8 cellular contexts compared by ENCODE assay signal in the genomic region with DNA sequence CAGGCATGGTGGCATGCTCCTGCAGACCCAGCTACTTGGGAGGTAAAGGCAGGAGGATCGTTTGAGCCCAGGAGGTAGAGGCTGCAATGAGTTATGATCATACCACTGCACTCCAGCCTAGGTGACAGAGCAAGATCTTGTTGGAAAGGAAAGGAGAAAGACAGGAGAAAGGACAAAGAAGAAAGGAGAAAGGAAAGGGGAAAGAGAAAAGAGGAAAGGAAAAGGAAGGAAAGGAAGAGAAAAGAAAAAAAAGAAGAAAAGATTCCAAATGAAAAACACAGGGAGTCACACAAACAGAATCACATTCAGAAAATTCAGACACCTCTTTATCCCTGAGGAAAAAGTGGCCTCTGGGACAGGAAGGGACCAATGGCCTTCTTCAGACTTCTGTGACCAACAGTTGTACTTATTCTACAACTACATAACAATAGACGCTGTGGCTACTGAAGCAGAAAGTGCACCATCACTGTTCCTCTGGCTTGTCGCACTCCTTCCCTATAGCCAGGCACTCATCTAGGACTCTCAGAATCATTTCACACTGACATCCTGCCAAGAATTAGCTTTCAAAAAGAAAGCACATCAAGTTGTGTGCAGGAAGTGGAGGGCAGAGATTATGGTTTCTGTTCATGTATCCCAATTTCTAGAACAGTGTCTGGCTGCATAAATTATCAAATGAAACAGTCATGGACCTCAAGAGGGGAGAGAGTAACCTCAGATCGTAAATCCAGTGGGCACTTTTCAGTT. TPM values are rescaled to one million over a fixed set of nuclear protein-coding genes. Genes with fewer than 3 reads are reported as not detected.
A peak's percentile ranks its signal among the peaks of the same experiment; 100 is the strongest.
DNase-seq lines count a peak whose midpoint lies in the region; ATAC-seq and TF ChIP-seq lines count a peak whose summit lies in the region.

No MANE protein-coding gene starts in this region.

- WGBS in testis, 2 donors: 56 to 60% methylated on average over 4 of the region's 4 CpGs

- peaks cover 0 to 30% (median 9%) of the 10 kb centered on the region in 3 donors for H3K36me3 Mint-ChIP-seq in CD8-positive, alpha-beta memory T cell

- no peaks in the 10 kb centered on the region for H3K9me3 ChIP-seq in CD8-positive, alpha-beta memory T cell (ENCODE audit: low read length)
- H3K9me3 ChIP-seq in testis: no peaks in the 10 kb centered on the region

- H3K4me3 Mint-ChIP-seq in CD8-positive, alpha-beta memory T cell: peak overlapping the region in 2 of 7 donors; percentile 38 to 53

- H3K27ac ChIP-seq in CD8-positive, alpha-beta memory T cell (ENCODE audit: low read depth, low read length): no peak overlapping the region
- H3K27ac ChIP-seq in testis: no peak overlapping the region

- H3K4me3 ChIP-seq in CD8-positive, alpha-beta memory T cell (ENCODE audit: low read length): no peak overlapping the region
- H3K4me3 ChIP-seq in testis (no peak overlapping the region), H7 (ENCODE audit: insufficient read depth, low read depth, low read length) (no peak overlapping the region)

- no peak for TF ChIP-seq POLR2A in testis (IDR thresholded peaks at IDR 0.05)

- DNase-seq in CD8-positive, alpha-beta memory T cell: no peak
- DNase-seq in GM19238 (ENCODE audit: insufficient read length, low spot score) (peak; percentile 21), astrocyte of the hippocampus (ENCODE audit: low read depth, low spot score) (peak; percentile 13), testis (no peak), cortex of kidney (lab: John Stamatoyannopoulos, UW) (no peak), H7 (no peak), NCI-H82 treated with DMSO at 0.1 percent for 48 hours (lab: John Stamatoyannopoulos, UW; ENCODE audit: unreplicated experiment) (no peak)

- no peaks in the 10 kb centered on the region for H3K27me3 ChIP-seq in CD8-positive, alpha-beta memory T cell (ENCODE audit: insufficient read depth, low read length, poor library complexity, severe bottlenecking)
- H3K27me3 ChIP-seq in testis (no peaks in the 10 kb centered on the region), H7 (ENCODE audit: control insufficient read depth, insufficient read depth, low read length) (no peaks in the 10 kb centered on the region)

- CTCF ChIA-PET in CD8-positive, alpha-beta memory T cell (lab: Charles Lee): no interaction called here

- intact Hi-C loops in testis (cut with DNase I; ENCODE audit: low total_unique reads): no loop called here

- ATAC-seq in HG03108 (IDR thresholded peaks at IDR 0.05; ENCODE audit: unreplicated experiment): peak; percentile 61

- POLR2A ChIA-PET in CD8-positive, alpha-beta memory T cell (lab: Charles Lee): no interaction called here

- peak overlapping the region; percentile 1 to 78 (median 38) for H3K27ac Mint-ChIP-seq in CD8-positive, alpha-beta memory T cell

- H3K27me3 Mint-ChIP-seq in CD8-positive, alpha-beta memory T cell: no peaks in the 10 kb centered on the region

- H3K4me1 Mint-ChIP-seq in CD8-positive, alpha-beta memory T cell: peaks cover 69 to 95% (median 94%) of the 10 kb centered on the region in 3 donors

- no peaks in the 10 kb centered on the region for H3K9me3 Mint-ChIP-seq in CD8-positive, alpha-beta memory T cell

- no peak for TF ChIP-seq CTCF in testis (IDR thresholded peaks at IDR 0.05)

- H3K36me3 ChIP-seq in CD8-positive, alpha-beta memory T cell (ENCODE audit: insufficient read depth, low read length): no peaks in the 10 kb centered on the region
- H3K36me3 ChIP-seq in testis (ENCODE audit: low read depth, missing control alignments) (no peaks in the 10 kb centered on the region), H7 (replicated peaks; ENCODE audit: control insufficient read depth, insufficient read depth, low read length) (no peaks in the 10 kb centered on the region)

- H3K4me1 ChIP-seq in CD8-positive, alpha-beta memory T cell (ENCODE audit: insufficient read depth, low read length): peaks cover 41% of the 10 kb centered on the region
- peaks cover 7% of the 10 kb centered on the region for H3K4me1 ChIP-seq in testis

RNA-seq across cellular contexts. Expression of a gene that starts 5.9 kb away (rescaled TPM):
- total RNA-seq in CD8-positive, alpha-beta memory T cell: 10 to 100 TPM; 15.9 to 16.9 TPM
- polyA plus RNA-seq in CD8-positive, alpha-beta memory T cell: 15.0 TPM
- 10 to 100 TPM; 23.2 to 24.0 TPM for total RNA-seq in testis
- 46.1 TPM for polyA plus RNA-seq in testis (ENCODE audit: insufficient read depth, low read depth, low replicate concordance)
- 9.7 and 10.5 TPM in 2 replicates for total RNA-seq in H7 (2014; rRNA removed; shearing (Covaris generic))

RNA-seq across cellular contexts. Expression of a gene that starts 20.1 kb away (rescaled TPM):
- total RNA-seq in CD8-positive, alpha-beta memory T cell: 100 to 1,000 TPM; 123 to 124 TPM
- 14.5 TPM for polyA plus RNA-seq in CD8-positive, alpha-beta memory T cell
- total RNA-seq in testis: 100 to 1,000 TPM; 166 to 237 TPM
- polyA plus RNA-seq in testis (ENCODE audit: insufficient read depth, low read depth, low replicate concordance): 90.9 TPM
- total RNA-seq in H7 (2014; rRNA removed; shearing (Covaris generic)): 61.4 and 77.5 TPM in 2 replicates

Comparison
In these comparisons a context has a peak if more than half of its experiments do, and no peak if none do; other contexts are left out.
1. DNase-seq: peak in GM19238 (single experiment) and astrocyte of the hippocampus (single experiment); none in CD8-positive, alpha-beta memory T cell (0 of 5), testis (single experiment), cortex of kidney (single experiment), H7 (single experiment) and NCI-H82 treated with DMSO at 0.1 percent for 48 hours (single experiment).